ENCODE assay signal across 8 cellular contexts in the genomic region with DNA sequence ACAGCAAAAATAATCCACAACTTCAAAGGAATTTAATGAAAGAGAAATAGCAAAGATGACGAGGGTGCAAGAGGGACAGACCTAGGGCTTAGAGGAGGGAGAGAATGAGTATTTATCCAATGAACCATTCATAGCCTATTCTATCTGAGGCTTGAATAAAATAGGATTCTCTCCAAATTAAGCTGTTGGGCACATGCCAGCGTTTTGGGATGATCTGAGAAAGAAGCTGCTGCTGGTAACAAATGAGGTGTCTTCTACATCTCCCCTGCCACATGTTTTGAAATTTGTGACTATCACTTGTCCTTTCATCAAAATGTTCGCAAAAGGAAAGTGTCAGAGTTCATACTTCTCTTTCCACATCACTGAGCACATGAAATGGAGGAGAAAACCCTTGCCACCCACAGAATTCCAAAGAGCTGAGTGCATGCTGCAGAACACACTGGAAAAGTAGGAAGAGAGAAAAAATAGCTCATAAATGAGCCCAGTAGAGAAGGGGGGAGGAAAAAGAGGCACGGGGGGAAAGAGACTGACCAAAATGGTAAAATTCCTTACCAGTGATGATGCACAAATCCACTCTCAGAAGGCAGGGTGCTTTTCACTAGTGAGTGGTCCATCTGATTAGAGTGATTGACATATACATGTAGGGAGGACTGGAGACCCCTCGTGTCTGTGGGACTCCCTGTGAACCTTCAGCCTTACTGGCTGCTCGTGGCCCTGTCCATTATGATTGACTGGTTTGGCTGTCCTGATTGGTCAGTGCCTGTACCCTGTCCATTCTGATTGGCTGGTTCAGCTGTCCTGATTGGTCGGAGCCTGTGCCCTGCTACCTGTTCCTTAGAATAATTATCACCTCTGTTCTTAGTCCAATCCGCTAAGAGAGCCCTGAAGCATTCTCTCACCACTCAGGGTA.
A peak's percentile ranks its signal among the peaks of the same experiment; 100 is the strongest.
DNase-seq lines count a peak whose midpoint lies in the region; ATAC-seq and TF ChIP-seq lines count a peak whose summit lies in the region.

No MANE protein-coding gene starts in this region.

- H2AFZ ChIP-seq in IMR-90 (replicated peaks; ENCODE audit: low read length, poor library complexity) = peak overlapping the region; percentile 88

- H2BK120ac ChIP-seq in IMR-90 (ENCODE audit: low read depth, low read length) = peak overlapping the region; percentile 98

- no peaks in the 10 kb centered on the region for H3K36me3 Mint-ChIP-seq in CD14-positive monocyte

- TF ChIP-seq RAD21 in IMR-90 (IDR thresholded peaks at IDR 0.05; ENCODE audit: low read length) = no peak

- peak overlapping the region; percentile 94 for H3K23ac ChIP-seq in IMR-90 (ENCODE audit: low read depth, low read length)

- TF ChIP-seq CTCF in IMR-90 (conservative IDR thresholded peaks at IDR 0.05; ENCODE audit: low read depth, low read length) = no peak
- no peak for TF ChIP-seq CTCF in choroid plexus epithelial cell (conservative IDR thresholded peaks at IDR 0.05; ENCODE audit: low read depth, low read length)
- no peak for TF ChIP-seq CTCF in CD14-positive monocyte (IDR thresholded peaks at IDR 0.05)

- H3K27ac ChIP-seq in IMR-90 (ENCODE audit: insufficient read depth, low read length) (peak overlapping the region; percentile 93), muscle layer of duodenum (ENCODE audit: low read length) (peak overlapping the region; percentile 48)

- H3K27ac Mint-ChIP-seq in CD14-positive monocyte = no peak overlapping the region

- H3K4ac ChIP-seq in IMR-90 (ENCODE audit: low read depth, low read length) = peak overlapping the region; percentile 98

- peak overlapping the region; percentile 91 for H3K18ac ChIP-seq in IMR-90 (ENCODE audit: low read depth, low read length)

- H3K9me3 ChIP-seq in IMR-90 (ENCODE audit: control insufficient read depth, insufficient read depth, low read length) (peaks cover 3% of the 10 kb centered on the region; the same call in 1 of the 2 replicates), muscle layer of duodenum (ENCODE audit: control insufficient read depth in 1 of 2, low read length in 2 of 2) (peaks cover 5 to 8% of the 10 kb centered on the region in 2 donors)

- peak overlapping the region; percentile 73 to 98 for H4K8ac ChIP-seq in IMR-90 (ENCODE audit: low read depth in 2 of 2, low read length in 2 of 2)

- H4K20me1 ChIP-seq in IMR-90 (ENCODE audit: insufficient read depth, low read length) = no peaks in the 10 kb centered on the region

- no peaks in the 10 kb centered on the region for H3K27me3 ChIP-seq in IMR-90 (ENCODE audit: control insufficient read depth, insufficient read depth, low read length)
- H3K27me3 ChIP-seq in muscle layer of duodenum (ENCODE audit: low read depth, low read length) = no peaks in the 10 kb centered on the region

- H3K9me3 Mint-ChIP-seq in CD14-positive monocyte = peaks cover 3 to 8% (median 4%) of the 10 kb centered on the region in 7 donors

- dilution Hi-C loops in IMR-90 (cut with HindIII; ENCODE audit: low sequenced_read_pairs, unreplicated experiment) = no loop called here

- POLR2A ChIA-PET in IMR-90 (lab: Charles Lee; ENCODE audit: unreplicated experiment) = interaction anchor here (0.6 kb wide), 1 partner anchor 12 kb away, joined by 4 read pairs; no protein-coding TSS in a partner anchor

- H3K36me3 ChIP-seq in IMR-90 (ENCODE audit: control insufficient read depth, insufficient read depth, low read length) = no peaks in the 10 kb centered on the region
- H3K36me3 ChIP-seq in muscle layer of duodenum (ENCODE audit: control insufficient read depth in 1 of 2, insufficient read depth in 2 of 2, low read length in 2 of 2) = no peaks in the 10 kb centered on the region

- H4K5ac ChIP-seq in IMR-90 (ENCODE audit: low read depth, low read length) = peak overlapping the region; percentile 89

- H3K4me2 ChIP-seq in IMR-90 (ENCODE audit: low read depth, low read length) = peak overlapping the region; percentile 95

- H3K4me3 ChIP-seq in IMR-90 (ENCODE audit: insufficient read depth, low read depth, low read length) (peak overlapping the region; percentile 56; the same call in 1 of the 2 replicates), choroid plexus epithelial cell (ENCODE audit: low read depth, low read length) (no peak overlapping the region), muscle layer of duodenum (ENCODE audit: low read depth in 1 of 2, low read length in 2 of 2) (no peak overlapping the region)

- H2AK9ac ChIP-seq in IMR-90 (replicated peaks; ENCODE audit: low read depth, low read length, poor library complexity) = peak overlapping the region; percentile 71

- H3K9me1 ChIP-seq in IMR-90 (ENCODE audit: insufficient read depth, low read length) = peaks cover 8% of the 10 kb centered on the region

- H3K4me1 ChIP-seq in IMR-90 (ENCODE audit: control insufficient read depth, insufficient read depth, low read length) (peaks cover 7% of the 10 kb centered on the region), muscle layer of duodenum (ENCODE audit: control insufficient read depth in 1 of 2, insufficient read depth in 2 of 2, low read length in 2 of 2) (no peaks in the 10 kb centered on the region)

- WGBS in IMR-90 (ENCODE audit: extremely low coverage in 2 of 2, insufficient read length in 1 of 2), 2 experiments = no CpG with 5 or more reads among the region's 8 CpGs

- H4K91ac ChIP-seq in IMR-90 (ENCODE audit: insufficient read depth, low read depth, low read length) = peak overlapping the region; percentile 91

- H2AK5ac ChIP-seq in IMR-90 (ENCODE audit: low read depth, low read length) = peak overlapping the region; percentile 93

- no peaks in the 10 kb centered on the region for H3K4me1 Mint-ChIP-seq in CD14-positive monocyte

- peaks cover 0 to 4% (median 2%) of the 10 kb centered on the region in 3 donors for H3K27me3 Mint-ChIP-seq in CD14-positive monocyte (ENCODE audit: low read depth in 3 of 3)

- CTCF ChIA-PET in IMR-90 (lab: Yijun Ruan, JAX) = interaction anchor here (0.6 to 1.3 kb wide), 5 partner anchors 9 to 1057 kb away, joined by 3 to 5 read pairs (median 3); no protein-coding TSS in a partner anchor

- ATAC-seq in IMR-90 (ENCODE audit: low read depth) = peak; percentile 91
- no peak for ATAC-seq in GM18502 (IDR thresholded peaks at IDR 0.05; ENCODE audit: poor library complexity, unreplicated experiment)

- no peak overlapping the region for H3K4me3 Mint-ChIP-seq in CD14-positive monocyte

- peak; percentile 72 for DNase-seq in A172 (ENCODE audit: low spot score)
- DNase-seq in IMR-90 = peak; percentile 95
- DNase-seq in choroid plexus epithelial cell (ENCODE audit: low read depth) = peak; percentile 85
- DNase-seq in CD14-positive monocyte (ENCODE audit: low spot score) = no peak
- no peak for DNase-seq in SIG-M5 (lab: John Stamatoyannopoulos, UW)
- no peak for DNase-seq in NOMO-1 (lab: John Stamatoyannopoulos, UW; ENCODE audit: unreplicated experiment in 2 of 2)

- H3K79me1 ChIP-seq in IMR-90 (ENCODE audit: low read depth in 1 of 2, low read length in 2 of 2) = no peaks in the 10 kb centered on the region

- peak overlapping the region; percentile 96 for H3K56ac ChIP-seq in IMR-90 (ENCODE audit: extremely low read depth, insufficient read depth, low read length)

- in situ Hi-C loops in IMR-90 (cut with MboI; ENCODE audit: low sequenced_read_pairs) = no loop called here

- H3K9ac ChIP-seq in IMR-90 (ENCODE audit: low read depth, low read length) = peak overlapping the region; percentile 71

- peak overlapping the region; percentile 94 for H2BK15ac ChIP-seq in IMR-90 (ENCODE audit: low read depth, low read length)

- no TSS peak for BruUV-seq in IMR-90 (replicated peaks; lab: Mats Ljungman, UMichigan)

- TF ChIP-seq POLR2A in IMR-90 (IDR thresholded peaks at IDR 0.05; ENCODE audit: low read depth, low read length) = no peak

- H3K14ac ChIP-seq in IMR-90 (replicated peaks; ENCODE audit: low read depth, low read length) = peak overlapping the region; percentile 89

- H2BK20ac ChIP-seq in IMR-90 (ENCODE audit: low read depth, low read length) = peak overlapping the region; percentile 98

- H2BK5ac ChIP-seq in IMR-90 (ENCODE audit: low read depth, low read length, poor library complexity, severe bottlenecking) = peak overlapping the region; percentile 98

- intact Hi-C loops in IMR-90 (cut with micrococcal nuclease) = loop anchor here (5.0 kb wide), 2 partner anchors 38 to 47 kb away; no protein-coding TSS in a partner anchor
- intact Hi-C loops in CD14-positive monocyte (cut with micrococcal nuclease) = no loop called here

TF ChIP-seq in IMR-90, 13 proteins besides CTCF, POLR2A, EP300 and RAD21:
- TF ChIP-seq SMC3 (IDR thresholded peaks at IDR 0.05; ENCODE audit: low read depth, low read length) (no peak), CHD1 (IDR thresholded peaks at IDR 0.05; ENCODE audit: low read depth, low read length) (0 out of 2 replicates have a peak, but pooled peaks have one; percentile 45), CEBPB (IDR thresholded peaks at IDR 0.05; ENCODE audit: low read depth, low read length) (peak; percentile 58; the same call in 1 of the 2 replicates), RFX5 (IDR thresholded peaks at IDR 0.05; ENCODE audit: low read depth, low read length) (no peak), RCOR1 (IDR thresholded peaks at IDR 0.05; ENCODE audit: insufficient replicate concordance, low read length) (peak; percentile 68), FOS (IDR thresholded peaks at IDR 0.05; ENCODE audit: low read depth, low read length) (peak; percentile 50; the same call in 1 of the 2 replicates), BHLHE40 (IDR thresholded peaks at IDR 0.05; ENCODE audit: low read depth, low read length) (peak; percentile 60; the same call in 1 of the 2 replicates), NFE2L2 (IDR thresholded peaks at IDR 0.05; ENCODE audit: low read depth, low read length) (no peak)
- TF ChIP-seq, protein P1, sequence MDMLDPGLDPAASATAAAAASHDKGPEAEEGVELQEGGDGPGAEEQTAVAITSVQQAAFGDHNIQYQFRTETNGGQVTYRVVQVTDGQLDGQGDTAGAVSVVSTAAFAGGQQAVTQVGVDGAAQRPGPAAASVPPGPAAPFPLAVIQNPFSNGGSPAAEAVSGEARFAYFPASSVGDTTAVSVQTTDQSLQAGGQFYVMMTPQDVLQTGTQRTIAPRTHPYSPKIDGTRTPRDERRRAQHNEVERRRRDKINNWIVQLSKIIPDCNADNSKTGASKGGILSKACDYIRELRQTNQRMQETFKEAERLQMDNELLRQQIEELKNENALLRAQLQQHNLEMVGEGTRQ (IDR thresholded peaks at IDR 0.05; ENCODE audit: low read depth, low read length) = no peak
TF ChIP-seq in IMR-90: peak in this region for 5.

Comparison
In these comparisons a context has a peak if more than half of its experiments do, and no peak if none do; other contexts are left out.
1. DNase-seq: peak in A172 (single experiment), IMR-90 (single experiment) and choroid plexus epithelial cell (single experiment); none in CD14-positive monocyte (single experiment), SIG-M5 (single experiment) and NOMO-1 (0 of 2).